ENCODE assay signal across 28 cellular contexts in genomic region chr12:19307451-19307850, GRCh38.
"Had no signal": no experiment of that assay in that cellular context is flagged by ENCODE, and none has a peak within 500 bp of the region (broad histone marks: within the 10 kb centered on the region; RNA-seq: fewer than 3 reads in every experiment).

No MANE protein-coding gene starts in this region.

- H3K27me3 Mint-ChIP-seq: activated CD8-positive, alpha-beta T cell treated with anti-CD3 and anti-CD28 coated beads for 36 hours; activated naive CD8-positive, alpha-beta T cell; activated T-helper 17 cell treated with anti-CD3 and anti-CD28 coated beads, Interleukin-2, amount 50 U/mL, for 72 hours had no signal

- H3K27ac ChIP-seq: body of pancreas, dorsolateral prefrontal cortex, gastrocnemius medialis, heart left ventricle had no signal

- H3K4me3 ChIP-seq: body of pancreas, dorsolateral prefrontal cortex, gastrocnemius medialis, heart left ventricle had no signal

- H3K4me1 ChIP-seq: body of pancreas, gastrocnemius medialis, heart left ventricle had no signal

- DNase-seq: activated CD4-positive, alpha-beta T cell treated with anti-CD3 and anti-CD28 coated beads for 48 hours; activated CD4-positive, alpha-beta T cell treated with anti-CD3 and anti-CD28 coated beads, Interleukin-2, amount 50 U/mL, for 1 hour; activated CD4-positive, alpha-beta T cell treated with anti-CD3 and anti-CD28 coated beads, Interleukin-2, amount 50 U/mL, for 48 hours; activated CD8-positive, alpha-beta memory T cell treated with anti-CD3 and anti-CD28 coated beads for 24 hours; activated CD8-positive, alpha-beta T cell treated with anti-CD3 and anti-CD28 coated beads for 36 hours; activated effector memory CD4-positive, alpha-beta T cell treated with Interleukin-2 at 50 U/mL for 16 hours; activated gamma-delta T cell treated with Interleukin-2 at 50 U/mL for 16 hours; activated naive CD4-positive, alpha-beta T cell treated with anti-CD3 and anti-CD28 coated beads, Interleukin-2, amount 50 U/mL, for 16 hours; activated naive CD4-positive, alpha-beta T cell treated with Interleukin-2 at 50 U/mL for 16 hours; activated T-cell treated with anti-CD3 and anti-CD28 coated beads, Interleukin-2, amount 50 U/mL, for 4 hours; amniotic stem cell; anterior cingulate cortex; body of pancreas; caudate nucleus; cortex of kidney; dorsolateral prefrontal cortex; effector memory CD4-positive, alpha-beta T cell; endodermal cell; foreskin fibroblast; gastrocnemius medialis; glutamatergic neuron; heart left ventricle; T-helper 2 cell had no signal

- H3K4me3 Mint-ChIP-seq: activated CD8-positive, alpha-beta T cell treated with anti-CD3 and anti-CD28 coated beads for 36 hours; activated naive CD8-positive, alpha-beta T cell; activated T-cell treated with anti-CD3 and anti-CD28 coated beads, Interleukin-2, amount 50 U/mL, for 4 hours; activated T-helper 17 cell treated with anti-CD3 and anti-CD28 coated beads, Interleukin-2, amount 50 U/mL, for 72 hours; endodermal cell had no signal

- ATAC-seq: activated CD4-positive, CD25-positive, alpha-beta regulatory T cell treated with anti-CD3 and anti-CD28 coated beads, Interleukin-2, amount 50 U/mL, for 24 hours; activated CD8-positive, alpha-beta T cell treated with anti-CD3 and anti-CD28 coated beads for 36 hours; activated T-cell treated with anti-CD3 and anti-CD28 coated beads, Interleukin-2, amount 50 U/mL, for 4 hours; activated T-helper 17 cell treated with anti-CD3 and anti-CD28 coated beads, Interleukin-2, amount 50 U/mL, for 72 hours; body of pancreas; esophagus mucosa; gastrocnemius medialis; heart left ventricle had no signal

- H3K36me3 ChIP-seq: gastrocnemius medialis had no signal

- H3K9me3 Mint-ChIP-seq: activated CD8-positive, alpha-beta T cell treated with anti-CD3 and anti-CD28 coated beads for 36 hours; activated T-cell treated with anti-CD3 and anti-CD28 coated beads, Interleukin-2, amount 50 U/mL, for 4 hours; activated T-helper 17 cell treated with anti-CD3 and anti-CD28 coated beads, Interleukin-2, amount 50 U/mL, for 72 hours had no signal

- H3K27me3 ChIP-seq: body of pancreas, dorsolateral prefrontal cortex, gastrocnemius medialis, heart left ventricle had no signal

- H3K9me3 ChIP-seq: body of pancreas, gastrocnemius medialis, heart left ventricle had no signal

- H3K4me1 Mint-ChIP-seq: activated T-helper 17 cell treated with anti-CD3 and anti-CD28 coated beads, Interleukin-2, amount 50 U/mL, for 72 hours had no signal

- FAIRE-seq: colon had no signal

- H3K27ac Mint-ChIP-seq: activated CD8-positive, alpha-beta T cell treated with anti-CD3 and anti-CD28 coated beads for 36 hours; activated naive CD8-positive, alpha-beta T cell; activated T-helper 17 cell treated with anti-CD3 and anti-CD28 coated beads, Interleukin-2, amount 50 U/mL, for 72 hours; endodermal cell had no signal

- H3K36me3 Mint-ChIP-seq: activated naive CD8-positive, alpha-beta T cell had no signal
